Comparison of ENCODE assay signal across 6 cellular contexts in genomic region chr10:97633921-97634320, GRCh38. TPM values are rescaled to one million over a fixed set of nuclear protein-coding genes. Genes with fewer than 3 reads are reported as not detected.
DNase-seq lines count a peak whose midpoint lies in the region; ATAC-seq and TF ChIP-seq lines count a peak whose summit lies in the region.

No MANE protein-coding gene starts in this region.

- TF ChIP-seq CTCF in WI38 (IDR thresholded peaks at IDR 0.05; ENCODE audit: low read depth, low read length): no peak

- peak; percentile 3 for DNase-seq in HCEC 1CT
- peak; percentile 53 for DNase-seq in islet precursor cell
- no peak for DNase-seq in mesenteric fat pad (ENCODE audit: low spot score)

- H3K4me3 ChIP-seq in WI38 (ENCODE audit: low read depth, low read length): peak overlapping the region; percentile 82

- ATAC-seq in GM19463 (IDR thresholded peaks at IDR 0.05; ENCODE audit: unreplicated experiment) (no peak), GM21619 (IDR thresholded peaks at IDR 0.05; ENCODE audit: unreplicated experiment) (no peak)

RNA-seq across cellular contexts. Expression of gene MORN4, which starts 0.6 kb away (rescaled TPM):
- total RNA-seq in mesenteric fat pad: 1.5 TPM

RNA-seq across cellular contexts. Expression of gene PI4K2A, which starts 6.5 kb away (rescaled TPM):
- 22.3 TPM for total RNA-seq in mesenteric fat pad

RNA-seq across cellular contexts. Expression of gene C10orf62, which starts 44.4 kb away (rescaled TPM):
- total RNA-seq in mesenteric fat pad: not detected

RNA-seq across cellular contexts. Expression of gene HOGA1, which starts 49.7 kb away (rescaled TPM):
- total RNA-seq in mesenteric fat pad: 3.8 TPM

RNA-seq across cellular contexts. Expression of gene AVPI1, which starts 53.1 kb away (rescaled TPM):
- 30.5 TPM for total RNA-seq in mesenteric fat pad
